ENCODE assay signal across 18 cellular contexts in the genomic region with DNA sequence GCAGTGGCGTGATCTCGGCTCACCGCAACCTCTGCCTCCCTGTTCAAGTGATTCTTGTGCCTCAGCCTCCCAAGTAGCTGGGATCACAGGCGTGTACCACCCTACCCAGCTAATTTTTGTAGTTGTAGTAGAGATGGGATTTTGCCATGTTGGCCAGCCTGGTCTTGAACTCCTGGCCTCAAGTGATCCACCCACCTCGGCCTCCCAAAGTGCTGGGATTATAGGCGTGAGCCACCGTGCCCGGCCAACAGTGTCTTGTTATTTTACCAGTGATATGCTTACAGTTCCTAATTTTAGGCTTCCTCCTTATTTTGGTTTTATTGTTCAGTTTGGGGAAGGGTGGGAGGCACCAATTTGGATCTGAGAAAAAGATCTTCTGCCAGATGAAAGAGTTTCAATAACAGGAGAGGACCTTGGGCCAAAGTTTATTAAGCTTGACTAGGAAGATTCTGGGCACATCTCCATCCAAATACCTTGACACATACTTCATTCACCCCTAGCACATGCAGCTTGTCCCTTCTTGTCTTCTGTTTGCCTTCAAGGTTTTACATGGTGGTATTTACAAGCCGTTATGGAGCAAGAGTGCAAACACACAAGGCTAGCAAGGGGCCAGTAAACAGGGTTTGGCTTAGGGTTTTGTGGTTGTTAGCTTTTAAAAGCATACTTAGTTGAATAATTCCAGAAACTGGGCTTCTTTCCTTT.
DNase-seq lines count a peak whose midpoint lies in the region; ATAC-seq and TF ChIP-seq lines count a peak whose summit lies in the region.
"Had no signal": no experiment of that assay in that cellular context is flagged by ENCODE, and none has a peak within 500 bp of the region (broad histone marks: within the 10 kb centered on the region; RNA-seq: fewer than 3 reads in every experiment).

No MANE protein-coding gene starts in this region.

- H3K36me3 Mint-ChIP-seq in activated CD8-positive, alpha-beta T cell treated with anti-CD3 and anti-CD28 coated beads, Interleukin-2, amount 10 ng/mL, durations not matched to agents 7 days and 5 days (ENCODE audit: low read depth), result peaks cover 4% of the 10 kb centered on the region

- H3K9me3 ChIP-seq in MG63, result peaks cover 8% of the 10 kb centered on the region
- no peaks in the 10 kb centered on the region for H3K9me3 ChIP-seq in osteoblast (ENCODE audit: low read depth, low read length)
- H3K9me3 ChIP-seq: HAP-1, neutrophil had no signal

- H3K27me3 ChIP-seq in MG63 (no peaks in the 10 kb centered on the region), osteoblast (ENCODE audit: insufficient read depth, low read length) (no peaks in the 10 kb centered on the region)
- H3K27me3 ChIP-seq: neutrophil, spleen had no signal

- ATAC-seq in esophagus mucosa (peak; percentile 89), GM19351 (IDR thresholded peaks at IDR 0.05; ENCODE audit: unreplicated experiment) (no peak)
- no peak for ATAC-seq in activated CD8-positive, alpha-beta T cell treated with anti-CD3 and anti-CD28 coated beads, Interleukin-2, amount 10 ng/mL, durations not matched to agents 7 days and 5 days

- no peaks in the 10 kb centered on the region for H3K79me2 ChIP-seq in osteoblast (ENCODE audit: insufficient read depth, low read length)

- peaks cover 17% of the 10 kb centered on the region for H3K36me3 ChIP-seq in MG63
- no peaks in the 10 kb centered on the region for H3K36me3 ChIP-seq in osteoblast (ENCODE audit: insufficient read depth, low read length)
- H3K36me3 ChIP-seq: HAP-1, neutrophil, spleen had no signal

- H3K27me3 Mint-ChIP-seq in activated CD8-positive, alpha-beta T cell treated with anti-CD3 and anti-CD28 coated beads, Interleukin-2, amount 10 ng/mL, durations not matched to agents 7 days and 5 days (ENCODE audit: low read depth), result peaks cover 6% of the 10 kb centered on the region
- H3K27me3 Mint-ChIP-seq: activated naive CD4-positive, alpha-beta T cell treated with anti-CD3 and anti-CD28 coated beads, Interleukin-2, amount 50 U/mL, for 24 hours had no signal

- no peak overlapping the region for H3K4me3 ChIP-seq in AG10803 (ENCODE audit: low read length)
- no peak overlapping the region for H3K4me3 ChIP-seq in MG63
- no peak overlapping the region for H3K4me3 ChIP-seq in osteoblast (ENCODE audit: insufficient read depth, low read length)
- H3K4me3 ChIP-seq: HAP-1, spleen had no signal

- no peak overlapping the region for H3K4me3 Mint-ChIP-seq in activated CD8-positive, alpha-beta T cell treated with anti-CD3 and anti-CD28 coated beads, Interleukin-2, amount 10 ng/mL, durations not matched to agents 7 days and 5 days
- H3K4me3 Mint-ChIP-seq: IgD-negative memory B cell had no signal

- peaks cover 27% of the 10 kb centered on the region for H3K4me1 Mint-ChIP-seq in activated CD8-positive, alpha-beta T cell treated with anti-CD3 and anti-CD28 coated beads, Interleukin-2, amount 10 ng/mL, durations not matched to agents 7 days and 5 days (ENCODE audit: low read depth)

- no peak for TF ChIP-seq CTCF in AG10803 (conservative IDR thresholded peaks at IDR 0.05; ENCODE audit: low read length)
- no peak for TF ChIP-seq CTCF in osteoblast (IDR thresholded peaks at IDR 0.05; ENCODE audit: extremely low read depth, low read depth, low read length)

- POLR2A ChIA-PET in activated CD8-positive, alpha-beta T cell treated with anti-CD3 and anti-CD28 coated beads, Interleukin-2, amount 10 ng/mL, durations not matched to agents 7 days and 5 days (lab: Charles Lee), result no interaction called here

- DNase-seq in AG10803 (ENCODE audit: low read depth), result peak; percentile 30
- DNase-seq in MG63, result peak; percentile 67
- no peak for DNase-seq in osteoblast (ENCODE audit: insufficient read length, low spot score, missing footprints)
- no peak for DNase-seq in DMS114 treated with DMSO at 0.1 percent for 48 hours (lab: John Stamatoyannopoulos, UW; ENCODE audit: unreplicated experiment)
- no peak for DNase-seq in T-helper 9 cell
- no peak for DNase-seq in activated CD8-positive, alpha-beta T cell treated with anti-CD3 and anti-CD28 coated beads, Interleukin-2, amount 10 ng/mL, durations not matched to agents 7 days and 5 days
- DNase-seq: ACHN; activated T-cell treated with anti-CD3 and anti-CD28 coated beads for 4 hours; effector memory CD4-positive, alpha-beta T cell; spleen; stimulated activated naive CD4-positive, alpha-beta T cell; T-helper 2 cell had no signal

- peaks cover 10% of the 10 kb centered on the region for H3K4me1 ChIP-seq in osteoblast (ENCODE audit: insufficient read depth, low read length)

- peak overlapping the region; percentile 66 for H2AFZ ChIP-seq in osteoblast (ENCODE audit: low read length)

- peaks cover 20% of the 10 kb centered on the region for H3K9me3 Mint-ChIP-seq in activated CD8-positive, alpha-beta T cell treated with anti-CD3 and anti-CD28 coated beads, Interleukin-2, amount 10 ng/mL, durations not matched to agents 7 days and 5 days (ENCODE audit: insufficient read depth)

- no peak overlapping the region for H3K27ac ChIP-seq in osteoblast (ENCODE audit: low read depth, low read length)
- H3K27ac ChIP-seq: neutrophil, spleen had no signal

- no peaks in the 10 kb centered on the region for H4K20me1 ChIP-seq in osteoblast (ENCODE audit: insufficient read depth, low read length)

- H3K4me2 ChIP-seq in osteoblast (ENCODE audit: insufficient read depth, low read length), result no peak overlapping the region

- no peak overlapping the region for H3K27ac Mint-ChIP-seq in activated CD8-positive, alpha-beta T cell treated with anti-CD3 and anti-CD28 coated beads, Interleukin-2, amount 10 ng/mL, durations not matched to agents 7 days and 5 days
- H3K27ac Mint-ChIP-seq: IgD-negative memory B cell had no signal

- CTCF ChIA-PET in activated CD8-positive, alpha-beta T cell treated with anti-CD3 and anti-CD28 coated beads, Interleukin-2, amount 10 ng/mL, durations not matched to agents 7 days and 5 days (lab: Charles Lee), result interaction anchor here (1.4 kb wide), 1 partner anchor 16 kb away, joined by 3 read pairs; no protein-coding TSS in a partner anchor

Comparison
In these comparisons a context has a peak if more than half of its experiments do, and no peak if none do; other contexts are left out.
1. DNase-seq: peak in AG10803 (single experiment) and MG63 (single experiment); none in osteoblast (single experiment), DMS114 treated with DMSO at 0.1 percent for 48 hours (single experiment), T-helper 9 cell (single experiment) and activated CD8-positive, alpha-beta T cell treated with anti-CD3 and anti-CD28 coated beads, Interleukin-2, amount 10 ng/mL, durations not matched to agents 7 days and 5 days (single experiment).